Comparison of ENCODE assay signal across 28 cellular contexts in genomic region chr2:86102157-86102556, GRCh38.
"Had no signal": no experiment of that assay in that cellular context is flagged by ENCODE, and none has a peak within 500 bp of the region (broad histone marks: within the 10 kb centered on the region; RNA-seq: fewer than 3 reads in every experiment).

No MANE protein-coding gene starts in this region.

- H3K4me3 Mint-ChIP-seq: activated CD8-positive, alpha-beta memory T cell treated with anti-CD3 and anti-CD28 coated beads, Interleukin-2, amount 10 ng/mL, durations not matched to agents 7 days and 5 days had no signal

- H3K27me3 ChIP-seq: adrenal gland, MG63 had no signal

- H3K9me3 ChIP-seq: adrenal gland, MG63 had no signal

- H3K27ac ChIP-seq: adrenal gland, SK-N-MC had no signal

- H3K9me3 Mint-ChIP-seq: activated naive CD4-positive, alpha-beta T cell treated with anti-CD3 and anti-CD28 coated beads, Interleukin-2, amount 50 U/mL, for 72 hours had no signal

- H3K4me3 ChIP-seq: adrenal gland, MG63, SK-N-MC had no signal

- H3K27me3 Mint-ChIP-seq: activated CD8-positive, alpha-beta memory T cell treated with anti-CD3 and anti-CD28 coated beads, Interleukin-2, amount 10 ng/mL, durations not matched to agents 7 days and 5 days had no signal

- ATAC-seq: activated CD4-positive, CD25-positive, alpha-beta regulatory T cell treated with anti-CD3 and anti-CD28 coated beads, Interleukin-2, amount 50 U/mL, for 24 hours; activated CD8-positive, alpha-beta memory T cell treated with anti-CD3 and anti-CD28 coated beads, Interleukin-2, amount 10 ng/mL, durations not matched to agents 7 days and 5 days; activated naive CD4-positive, alpha-beta T cell treated with anti-CD3 and anti-CD28 coated beads, Interleukin-2, amount 50 U/mL, for 72 hours; Panc1; Right ventricle myocardium inferior had no signal

- DNase-seq: activated CD4-positive, alpha-beta T cell treated with anti-CD3 and anti-CD28 coated beads for 4 hours; activated CD8-positive, alpha-beta memory T cell treated with anti-CD3 and anti-CD28 coated beads, Interleukin-2, amount 10 ng/mL, durations not matched to agents 7 days and 5 days; activated effector memory CD4-positive, alpha-beta T cell treated with Interleukin-2 at 50 U/mL for 16 hours; activated naive CD4-positive, alpha-beta T cell; adrenal gland; anterior cingulate cortex; caudate nucleus; IMR-90; KG1; MG63; MV-4-11; NCI-H1092 treated with DMSO at 0.1 percent for 48 hours; NCI-H1417 treated with DMSO at 0.1 percent for 48 hours; NCI-H1694 treated with DMSO at 0.1 percent for 48 hours; NCI-H2029 treated with DMSO at 0.1 percent for 48 hours; NCI-H345; NCI-H510A; NCI-H526 treated with DMSO at 0.1 percent for 48 hours; NCI-H82; NK-92 treated with Interleukin-12 subunit alpha and Interleukin-12 subunit beta, amount 100 ng/mL, for 24 hours; OCI-M1; RPMI8226; SW 1271 had no signal
